In the genomic region with DNA sequence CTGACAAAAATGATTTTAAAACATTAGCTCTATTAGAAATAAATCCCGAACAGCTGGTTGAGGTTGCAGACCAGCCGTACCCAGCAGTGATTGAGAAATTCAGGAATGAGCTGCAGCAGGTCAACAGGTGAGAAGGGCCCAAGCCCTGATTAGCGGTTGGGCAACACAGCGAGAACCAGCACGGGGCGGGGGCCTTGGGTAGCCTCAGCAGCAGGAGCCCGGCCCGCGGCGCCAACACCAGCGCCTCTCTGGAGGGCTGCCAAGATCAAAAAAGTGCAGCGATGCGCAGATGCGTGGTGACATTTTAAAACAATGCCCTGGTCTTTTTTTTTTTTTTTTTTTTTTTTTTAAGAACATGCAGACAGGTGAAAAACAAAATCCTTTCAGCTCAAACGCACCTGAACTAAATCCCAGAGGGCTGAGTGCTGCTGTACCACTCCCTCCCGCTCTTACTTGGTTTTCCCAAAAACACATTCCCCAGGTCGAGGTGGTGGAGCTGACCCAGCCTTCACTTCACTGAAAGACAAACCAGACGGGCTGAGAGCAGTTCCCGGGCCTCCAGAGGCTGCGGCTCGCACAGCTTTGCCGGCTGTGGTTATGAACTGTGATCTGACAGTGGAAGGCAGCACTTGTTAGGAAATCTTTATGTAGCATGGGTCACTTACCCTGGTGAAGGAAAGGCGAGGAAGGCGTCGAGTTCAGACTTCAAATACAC, we compare ENCODE assay signal across 13 cellular contexts.
DNase-seq lines count a peak whose midpoint lies in the region; ATAC-seq and TF ChIP-seq lines count a peak whose summit lies in the region.
"Had no signal": no experiment of that assay in that cellular context is flagged by ENCODE, and none has a peak within 500 bp of the region (broad histone marks: within the 10 kb centered on the region; RNA-seq: fewer than 3 reads in every experiment).

No MANE protein-coding gene starts in this region.

- H3K79me2 ChIP-seq in trophoblast cell (ENCODE audit: control insufficient read depth, insufficient read depth, low read length, poor library complexity): no peaks in the 10 kb centered on the region
- H3K79me2 ChIP-seq: hepatocyte had no signal

- H3K4me3 ChIP-seq in H7 (ENCODE audit: insufficient read depth, low read depth, low read length) (no peak overlapping the region), trophoblast cell (ENCODE audit: low read depth, low read length) (no peak overlapping the region), esophagus squamous epithelium (no peak overlapping the region), right cardiac atrium (ENCODE audit: low read length) (no peak overlapping the region)
- H3K4me3 ChIP-seq: cardiac muscle cell, hepatocyte, Peyer's patch, right lobe of liver had no signal

- DNase-seq in H7 (peak; percentile 39), NCI-H1694 (lab: John Stamatoyannopoulos, UW) (peak; percentile 67), SHP77 (lab: John Stamatoyannopoulos, UW) (peak; percentile 50 to 61), trophoblast cell (peak; percentile 61 to 66), NOMO-1 (lab: John Stamatoyannopoulos, UW; ENCODE audit: unreplicated experiment in 2 of 2) (no peak), esophagus squamous epithelium (lab: John Stamatoyannopoulos, UW) (no peak), right cardiac atrium (no peak)
- DNase-seq: kidney glomerular epithelial cell; Peyer's patch; right lobe of liver; stimulated activated CD4-positive, alpha-beta T cell treated with anti-CD3 and anti-CD28 coated beads, Interleukin-2, amount 100 ng/mL, for 24 hours had no signal

- H4K12ac ChIP-seq in trophoblast cell (ENCODE audit: low read depth, low read length): no peak overlapping the region

- H2BK120ac ChIP-seq in trophoblast cell (ENCODE audit: insufficient read depth, low read length, poor library complexity): no peak overlapping the region

- no peak overlapping the region for H2BK12ac ChIP-seq in trophoblast cell (ENCODE audit: low read length)

- H3K23ac ChIP-seq in trophoblast cell (ENCODE audit: low read length): no peak overlapping the region

- H3K14ac ChIP-seq in trophoblast cell (ENCODE audit: low read length): no peak overlapping the region

- H2AK5ac ChIP-seq in trophoblast cell (ENCODE audit: low read length): no peak overlapping the region

- H3K9me3 ChIP-seq in trophoblast cell (ENCODE audit: insufficient read depth, low read depth, low read length) (no peaks in the 10 kb centered on the region), esophagus squamous epithelium (no peaks in the 10 kb centered on the region), right cardiac atrium (ENCODE audit: control insufficient read depth, low read length) (no peaks in the 10 kb centered on the region)
- H3K9me3 ChIP-seq: Peyer's patch, right lobe of liver had no signal

- intact Hi-C loops in esophagus squamous epithelium (cut with DNase I): no loop called here
- intact Hi-C loops in right cardiac atrium (cut with DNase I): no loop called here

- H3K79me1 ChIP-seq in trophoblast cell (ENCODE audit: low read length): no peaks in the 10 kb centered on the region

- no peak overlapping the region for H3K9ac ChIP-seq in trophoblast cell (ENCODE audit: low read length)

- no peak overlapping the region for H2BK5ac ChIP-seq in trophoblast cell (ENCODE audit: low read depth, low read length, poor library complexity)

- no peaks in the 10 kb centered on the region for H3K4me1 ChIP-seq in trophoblast cell (ENCODE audit: control insufficient read depth in 1 of 2, insufficient read depth in 2 of 2, low read length in 2 of 2)
- H3K4me1 ChIP-seq in esophagus squamous epithelium: no peaks in the 10 kb centered on the region
- no peaks in the 10 kb centered on the region for H3K4me1 ChIP-seq in right cardiac atrium (ENCODE audit: control insufficient read depth, insufficient read depth, low read length)
- H3K4me1 ChIP-seq: Peyer's patch, right lobe of liver had no signal

- H2AFZ ChIP-seq in trophoblast cell (ENCODE audit: insufficient read depth, low read length, poor library complexity): no peak overlapping the region
- H2AFZ ChIP-seq: hepatocyte had no signal

- H3K4ac ChIP-seq in trophoblast cell (ENCODE audit: low read depth, low read length): no peak overlapping the region

- H3K36me3 ChIP-seq in H7 (replicated peaks; ENCODE audit: control insufficient read depth, insufficient read depth, low read length) (no peaks in the 10 kb centered on the region), trophoblast cell (ENCODE audit: control insufficient read depth in 1 of 2, insufficient read depth in 2 of 2, low read length in 2 of 2) (peaks cover 0 to 2% of the 10 kb centered on the region in 2 experiments), esophagus squamous epithelium (no peaks in the 10 kb centered on the region)
- H3K36me3 ChIP-seq: cardiac muscle cell, Peyer's patch, right lobe of liver had no signal

- H3K27ac ChIP-seq in trophoblast cell (ENCODE audit: low read depth, low read length): no peak overlapping the region
- H3K27ac ChIP-seq in esophagus squamous epithelium: no peak overlapping the region
- no peak overlapping the region for H3K27ac ChIP-seq in right cardiac atrium (ENCODE audit: low read length)
- H3K27ac ChIP-seq: cardiac muscle cell, hepatocyte, Peyer's patch, right lobe of liver had no signal

- H3K27me3 ChIP-seq in H7 (ENCODE audit: control insufficient read depth, insufficient read depth, low read length) (no peaks in the 10 kb centered on the region), trophoblast cell (ENCODE audit: insufficient read depth, low read length) (no peaks in the 10 kb centered on the region), esophagus squamous epithelium (no peaks in the 10 kb centered on the region), right cardiac atrium (ENCODE audit: control insufficient read depth, insufficient read depth) (no peaks in the 10 kb centered on the region)
- H3K27me3 ChIP-seq: cardiac muscle cell, hepatocyte, Peyer's patch, right lobe of liver had no signal

- H3K4me2 ChIP-seq in trophoblast cell (ENCODE audit: low read length): no peak overlapping the region
- H3K4me2 ChIP-seq: hepatocyte had no signal

- no peak overlapping the region for H4K8ac ChIP-seq in trophoblast cell (ENCODE audit: low read depth, low read length)

- H3K18ac ChIP-seq in trophoblast cell (ENCODE audit: low read length): no peak overlapping the region

- no peak for TF ChIP-seq CTCF in esophagus squamous epithelium (IDR thresholded peaks at IDR 0.05)

- H4K91ac ChIP-seq in trophoblast cell (ENCODE audit: low read depth, low read length): no peak overlapping the region

- no CpG with 5 or more reads among the region's 25 CpGs for WGBS in trophoblast cell (ENCODE audit: extremely low coverage, insufficient coverage, insufficient read length)
- 57 to 67% methylated on average over 17 to 25 of the region's 25 CpGs for WGBS in esophagus squamous epithelium, 2 donors
- 81% methylated on average over 25 of the region's 25 CpGs for WGBS in right cardiac atrium

- TF ChIP-seq POLR2A in esophagus squamous epithelium (IDR thresholded peaks at IDR 0.05): no peak

- ATAC-seq in right cardiac atrium: no peak
- ATAC-seq: right lobe of liver had no signal

Comparison
In these comparisons a context has a peak if more than half of its experiments do, and no peak if none do; other contexts are left out.
1. DNase-seq: peak in H7 (single experiment), NCI-H1694 (single experiment), SHP77 (2 of 2) and trophoblast cell (2 of 2); none in NOMO-1 (0 of 2), esophagus squamous epithelium (single experiment) and right cardiac atrium (0 of 3).